ENCODE assay signal across 19 cellular contexts in genomic region chr5:53219174-53219573, GRCh38.
A peak's percentile ranks its signal among the peaks of the same experiment; 100 is the strongest.
DNase-seq lines count a peak whose midpoint lies in the region; ATAC-seq, FAIRE-seq and TF ChIP-seq lines count a peak whose summit lies in the region.
"Had no signal": no experiment of that assay in that cellular context is flagged by ENCODE, and none has a peak within 500 bp of the region (broad histone marks: within the 10 kb centered on the region; RNA-seq: fewer than 3 reads in every experiment).

No MANE protein-coding gene starts in this region.

- no peak for TF ChIP-seq RAD21 in GM12878 (IDR thresholded peaks at IDR 0.05; ENCODE audit: insufficient read depth, low read depth, low read length)

- CTCF ChIA-PET in GM12878 (lab: Yijun Ruan, JAX): no interaction called here

- no peak overlapping the region for H3K4me3 ChIP-seq in GM12878

- no peak for TF ChIP-seq POLR2A in GM12878 (IDR thresholded peaks at IDR 0.05; ENCODE audit: low read depth, low read length)

- H4K20me1 ChIP-seq in GM12878 (ENCODE audit: control insufficient read depth, insufficient read depth): no peaks in the 10 kb centered on the region

- no peak overlapping the region for H3K4me2 ChIP-seq in GM12878 (ENCODE audit: control insufficient read depth, insufficient read depth)
- H3K4me2 ChIP-seq: SK-N-SH had no signal

- WGBS in GM12878 (ENCODE audit: insufficient coverage, insufficient replicate concordance, low lambda C conversion rate, missing lambda C conversion rate): 40% methylated on average over 6 of the region's 6 CpGs

- SMC1A ChIA-PET in GM12878 (lab: Charles Lee; ENCODE audit: uncharacterized antibody, unreplicated experiment): no interaction called here

- POLR2A ChIA-PET in GM12878 (lab: Charles Lee): no interaction called here

- no peak for FAIRE-seq in GM12878 (lab: Jason Lieb, UNC)

- intact Hi-C loops in GM12878 (cut with micrococcal nuclease; ENCODE audit: unreplicated experiment): no loop called here

- TF ChIP-seq EP300 in GM12878 (IDR thresholded peaks at IDR 0.05; ENCODE audit: borderline replicate concordance in 1 of 2, control insufficient read depth in 1 of 2, low read depth in 2 of 2, low read length in 2 of 2): no peak

- DNase-seq in GM12878 (ENCODE audit: low read depth, low spot score): no peak
- DNase-seq in activated CD4-positive, alpha-beta T cell treated with anti-CD3 and anti-CD28 coated beads for 1 hour: no peak
- no peak for DNase-seq in dermis blood vessel endothelial cell
- DNase-seq: AML-193, Caco-2, EL, HFFc6, NCI-H1436, NCI-H2029, NCI-H2171 treated with DMSO at 0.1 percent for 48 hours, NCI-H774, SK-N-SH, T-helper 1 cell, T1000 had no signal

- in situ Hi-C loops in GM12878 (cut with MboI): no loop called here

- H3K36me3 ChIP-seq in GM12878 (ENCODE audit: control insufficient read depth in 2 of 2, insufficient read depth in 2 of 2, low read length in 1 of 2): no peaks in the 10 kb centered on the region

- no peak for TF ChIP-seq CTCF in GM12878 (IDR thresholded peaks at IDR 0.05 in 2 of 3, conservative IDR thresholded peaks at IDR 0.05 in 1 of 3; ENCODE audit: control insufficient read depth in 2 of 3, extremely low read depth in 1 of 3, insufficient read depth in 1 of 3, low read depth in 3 of 3, low read length in 3 of 3)

- no peak overlapping the region for H2AFZ ChIP-seq in GM12878 (ENCODE audit: control insufficient read depth, low read depth, low read length)

- H3K79me2 ChIP-seq in GM12878 (ENCODE audit: control insufficient read depth, insufficient read depth, low read length): no peaks in the 10 kb centered on the region

- H3K4me1 ChIP-seq in GM12878 (ENCODE audit: control insufficient read depth, insufficient read depth, low read length): no peaks in the 10 kb centered on the region
- H3K4me1 ChIP-seq: Caco-2 had no signal

- no peaks in the 10 kb centered on the region for H3K27me3 ChIP-seq in GM12878 (replicated peaks in 1 of 2; ENCODE audit: control insufficient read depth in 2 of 2, insufficient read depth in 2 of 2, low read length in 1 of 2)

- BruUV-seq in GM12878 (replicated peaks; lab: Mats Ljungman, UMichigan): no TSS peak

- no peaks in the 10 kb centered on the region for H3K9me3 ChIP-seq in GM12878 (replicated peaks; ENCODE audit: control insufficient read depth, insufficient read depth, low read length)
- H3K9me3 ChIP-seq: Caco-2 had no signal

- H3K9ac ChIP-seq in GM12878 (ENCODE audit: control insufficient read depth, insufficient read depth, low read length): no peak overlapping the region
- H3K9ac ChIP-seq: SK-N-SH had no signal

- ATAC-seq in GM18502 (IDR thresholded peaks at IDR 0.05; ENCODE audit: poor library complexity, unreplicated experiment) (peak; percentile 68), GM18873 (IDR thresholded peaks at IDR 0.05; ENCODE audit: low FRiP score, unreplicated experiment) (peak; percentile 52), HG02870 (IDR thresholded peaks at IDR 0.05; ENCODE audit: unreplicated experiment) (peak; percentile 76), GM12878 (peak; percentile 95), HG03565 (IDR thresholded peaks at IDR 0.05; ENCODE audit: unreplicated experiment) (no peak)
- ATAC-seq: Panc1 had no signal

- no peak overlapping the region for H3K27ac ChIP-seq in GM12878 (ENCODE audit: control insufficient read depth, insufficient read depth)

- RAD21 ChIA-PET in GM12878 (lab: Charles Lee; ENCODE audit: unreplicated experiment): no interaction called here

TF ChIP-seq in GM12878, 131 proteins besides CTCF, POLR2A, EP300 and RAD21:
- TF ChIP-seq EGR1 (IDR thresholded peaks at IDR 0.05; ENCODE audit: borderline replicate concordance in 1 of 2, low read depth in 2 of 2, low read length in 2 of 2): no peak
- TF ChIP-seq ESRRA (IDR thresholded peaks at IDR 0.05; ENCODE audit: low read length): no peak
- no peak for TF ChIP-seq HCFC1 (IDR thresholded peaks at IDR 0.05; ENCODE audit: low read length)
- no peak for TF ChIP-seq ELK1 (IDR thresholded peaks at IDR 0.05; ENCODE audit: low read depth, low read length)
- TF ChIP-seq ZNF592 (IDR thresholded peaks at IDR 0.05): no peak
- TF ChIP-seq SRF (IDR thresholded peaks at IDR 0.05; ENCODE audit: low read depth in 2 of 2, low read length in 2 of 2): no peak
- TF ChIP-seq NRF1 (conservative IDR thresholded peaks at IDR 0.05; ENCODE audit: low read depth, low read length): no peak
- TF ChIP-seq RBBP5 (conservative IDR thresholded peaks at IDR 0.05): no peak
- TF ChIP-seq MEF2B (IDR thresholded peaks at IDR 0.05; ENCODE audit: partially characterized antibody, poor library complexity, severe bottlenecking): no peak
- no peak for TF ChIP-seq TCF12 (IDR thresholded peaks at IDR 0.05; ENCODE audit: low read depth, low read length)
- TF ChIP-seq ZNF622 (IDR thresholded peaks at IDR 0.05): no peak
